ENCODE assay signal across 17 cellular contexts in genomic region chr3:17432237-17432636, GRCh38.
DNase-seq lines count a peak whose midpoint lies in the region; ATAC-seq, FAIRE-seq and TF ChIP-seq lines count a peak whose summit lies in the region.
"Had no signal": no experiment of that assay in that cellular context is flagged by ENCODE, and none has a peak within 500 bp of the region (broad histone marks: within the 10 kb centered on the region; RNA-seq: fewer than 3 reads in every experiment).

No MANE protein-coding gene starts in this region.

- H3K36me3 ChIP-seq in SU-DHL-6 (ENCODE audit: low read length) = no peaks in the 10 kb centered on the region; the same call in 1 of the 2 replicates

- no peak overlapping the region for H3K9ac ChIP-seq in SU-DHL-6 (ENCODE audit: low read length)

- TF ChIP-seq CTCF in SU-DHL-6 (IDR thresholded peaks at IDR 0.05; ENCODE audit: insufficient read depth, low read length, poor library complexity, severe bottlenecking) (no peak), fibroblast of mammary gland (conservative IDR thresholded peaks at IDR 0.05; ENCODE audit: control insufficient read depth, insufficient read depth, low read depth, low read length) (no peak)

- peak; percentile 36 for DNase-seq in fibroblast of mammary gland (ENCODE audit: low read depth)
- peak; percentile 29 for DNase-seq in superior temporal gyrus (ENCODE audit: extremely low spot score)
- no peak for DNase-seq in GM12892 (ENCODE audit: insufficient read length)
- DNase-seq in kidney glomerular epithelial cell (lab: John Stamatoyannopoulos, UW) = no peak
- DNase-seq: activated CD8-positive, alpha-beta memory T cell treated with anti-CD3 and anti-CD28 coated beads for 24 hours; activated naive CD4-positive, alpha-beta T cell treated with anti-CD3 and anti-CD28 coated beads, Interleukin-2, amount 50 U/mL, for 16 hours; activated T-cell treated with anti-CD3 and anti-CD28 coated beads, Interleukin-2, amount 50 U/mL, for 72 hours; cortex of kidney; DND-41; HCEC 1CT; left ventricle myocardium superior; NCI-H1436; NCI-H2171; testis had no signal

- no peak for FAIRE-seq in GM12892 (lab: Jason Lieb, UNC)

- ATAC-seq in GM19452 (IDR thresholded peaks at IDR 0.05; ENCODE audit: unreplicated experiment) = peak; percentile 63
- ATAC-seq in GM21423 (IDR thresholded peaks at IDR 0.05; ENCODE audit: unreplicated experiment) = no peak
- ATAC-seq: activated T-cell treated with anti-CD3 and anti-CD28 coated beads, Interleukin-2, amount 50 U/mL, for 72 hours; left ventricle myocardium superior had no signal

- no peak overlapping the region for H3K4me2 ChIP-seq in SU-DHL-6 (ENCODE audit: low read depth, low read length, poor library complexity, severe bottlenecking)

- peak overlapping the region; percentile 29; the same call in 1 of the 2 replicates for H3K27ac ChIP-seq in SU-DHL-6 (ENCODE audit: low read depth, low read length)

- peaks cover 3% of the 10 kb centered on the region; the same call in 1 of the 2 replicates for H4K20me1 ChIP-seq in SU-DHL-6 (ENCODE audit: low read depth, low read length)

- no peak for TF ChIP-seq POLR2A in GM12892 (IDR thresholded peaks at IDR 0.05; ENCODE audit: low read depth, low read length)

- no peaks in the 10 kb centered on the region for H3K79me2 ChIP-seq in SU-DHL-6 (ENCODE audit: insufficient read depth, low read length)

- H3F3A ChIP-seq in SU-DHL-6 (ENCODE audit: insufficient read depth) = peaks cover 10% of the 10 kb centered on the region; the same call in 1 of the 2 replicates

- no peaks in the 10 kb centered on the region for H3K9me3 ChIP-seq in SU-DHL-6 (ENCODE audit: insufficient read depth, low read length)
- H3K9me3 ChIP-seq: testis had no signal

- no peak overlapping the region for H2AFZ ChIP-seq in SU-DHL-6 (ENCODE audit: low read depth, low read length, severe bottlenecking)

- H3K27me3 ChIP-seq in SU-DHL-6 (ENCODE audit: low read length) = no peaks in the 10 kb centered on the region
- H3K27me3 ChIP-seq: testis had no signal

- H3K4me3 ChIP-seq in SU-DHL-6 (ENCODE audit: insufficient read depth, low read length, poor library complexity, severe bottlenecking) (no peak overlapping the region), fibroblast of mammary gland (ENCODE audit: control insufficient read depth, low read depth, low read length) (no peak overlapping the region)
- H3K4me3 ChIP-seq: testis had no signal

- no peaks in the 10 kb centered on the region for H3K9me2 ChIP-seq in SU-DHL-6 (replicated peaks; ENCODE audit: insufficient read depth, low read length)

Comparison
In these comparisons a context has a peak if more than half of its experiments do, and no peak if none do; other contexts are left out.
1. DNase-seq: peak in fibroblast of mammary gland (single experiment) and superior temporal gyrus (single experiment); none in GM12892 (single experiment) and kidney glomerular epithelial cell (single experiment).